In the genomic region with DNA sequence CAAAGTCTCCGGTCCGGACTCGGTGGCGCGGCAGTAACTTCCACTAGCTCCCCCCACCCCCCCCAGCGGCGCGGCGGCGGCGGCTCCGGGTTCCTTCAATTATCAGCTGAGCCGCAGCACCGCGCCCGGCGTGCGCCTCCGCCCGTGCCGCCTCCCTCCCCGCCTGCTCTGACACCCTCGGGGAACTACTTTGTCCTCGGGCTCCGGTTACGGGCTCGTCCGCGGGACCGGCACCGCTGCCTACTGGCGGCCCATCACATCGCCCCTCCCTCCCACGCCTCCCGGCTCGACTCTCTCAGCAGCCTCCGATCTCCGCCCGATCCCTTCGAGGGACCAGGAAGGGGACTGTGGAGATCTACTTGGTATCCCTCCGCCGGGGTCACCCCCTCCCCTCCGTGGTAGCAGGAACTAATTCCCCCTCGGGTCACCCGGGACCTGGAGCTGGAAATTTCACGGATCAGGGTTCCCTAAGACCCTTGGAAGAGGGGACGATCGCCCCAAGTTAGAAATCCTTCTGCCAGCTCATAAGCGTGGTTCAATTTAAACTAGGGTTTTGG, we compare ENCODE assay signal across 8 cellular contexts. TPM values are rescaled to one million over a fixed set of nuclear protein-coding genes. Genes with fewer than 3 reads are reported as not detected.
DNase-seq lines count a peak whose midpoint lies in the region; ATAC-seq and TF ChIP-seq lines count a peak whose summit lies in the region.

A gene (minus strand): TSS at position 118 of the 557 bp plus-strand sequence. CDS start 41,930 bp downstream, outside the sequence.

- peak within 1 kb of the TSS; percentile 93 for H3K9ac ChIP-seq in fibroblast of lung (ENCODE audit: insufficient read depth, low read length)

- H3K4me3 Mint-ChIP-seq in naive thymus-derived CD8-positive, alpha-beta T cell = peak within 1 kb of the TSS; percentile 90 to 100 (median 98)

- H4K20me1 ChIP-seq in fibroblast of lung (ENCODE audit: control insufficient read depth, extremely low read depth, insufficient read depth, low read length) = no peaks in the 10 kb centered on the region

- POLR2A ChIA-PET in naive thymus-derived CD8-positive, alpha-beta T cell (lab: Charles Lee) = interaction anchor here (0.6 to 3.5 kb wide), 21 partner anchors 9 to 1785 kb away, joined by 3 to 19 read pairs (median 4); a partner anchor contains a TSS

- peaks cover 0 to 17% (median 6%) of the 10 kb centered on the region in 3 donors for H3K36me3 Mint-ChIP-seq in naive thymus-derived CD8-positive, alpha-beta T cell

- H3K27ac Mint-ChIP-seq in naive thymus-derived CD8-positive, alpha-beta T cell = peak within 1 kb of the TSS; percentile 96 to 99 (median 99)

- H3K36me3 ChIP-seq in KOPT-K1 (ENCODE audit: insufficient read depth, low read length) = peaks cover 12% of the 10 kb centered on the region
- peaks cover 3% of the 10 kb centered on the region for H3K36me3 ChIP-seq in fibroblast of lung (ENCODE audit: control insufficient read depth, insufficient read depth, low read length)

- H3K4me1 Mint-ChIP-seq in naive thymus-derived CD8-positive, alpha-beta T cell = peaks cover 30 to 51% (median 38%) of the 10 kb centered on the region in 4 donors

- peak; percentile 69 for ATAC-seq in GM21786 (IDR thresholded peaks at IDR 0.05; ENCODE audit: unreplicated experiment)
- peak; percentile 73 to 74 for ATAC-seq in naive thymus-derived CD8-positive, alpha-beta T cell

- no peaks in the 10 kb centered on the region for H3K27me3 ChIP-seq in fibroblast of lung (ENCODE audit: control insufficient read depth, insufficient read depth, low read length)

- H3K27ac ChIP-seq in KOPT-K1 (ENCODE audit: low read depth, low read length, poor library complexity, severe bottlenecking) = peak within 1 kb of the TSS; percentile 99
- peak within 1 kb of the TSS; percentile 97 for H3K27ac ChIP-seq in fibroblast of lung (ENCODE audit: insufficient read depth, low read length)

- peak within 1 kb of the TSS; percentile 78 for H3K4me2 ChIP-seq in fibroblast of lung (ENCODE audit: extremely low read depth, insufficient read depth, low read length)

- peak within 1 kb of the TSS; percentile 85 to 97 (median 92) for H3K4me3 ChIP-seq in fibroblast of lung (replicated peaks in 1 of 4; ENCODE audit: control extremely low read depth in 1 of 4, insufficient read depth in 1 of 4, low read depth in 3 of 4, low read length in 4 of 4)

- peaks cover 0 to 4% (median 0%) of the 10 kb centered on the region in 9 donors for H3K9me3 Mint-ChIP-seq in naive thymus-derived CD8-positive, alpha-beta T cell

- no peaks in the 10 kb centered on the region for H3K4me1 ChIP-seq in fibroblast of lung (ENCODE audit: control insufficient read depth, extremely low read depth, insufficient read depth, low read length)

- peak within 1 kb of the TSS; percentile 98 for H2AFZ ChIP-seq in fibroblast of lung (ENCODE audit: low read length)

- H3K9me3 ChIP-seq in KOPT-K1 (ENCODE audit: insufficient read depth, low read length, poor library complexity, severe bottlenecking) (no peaks in the 10 kb centered on the region), fibroblast of lung (ENCODE audit: control insufficient read depth, insufficient read depth, low read depth, low read length) (no peaks in the 10 kb centered on the region)

- DNase-seq in DMS79 treated with DMSO at 0.1 percent for 48 hours (lab: John Stamatoyannopoulos, UW) (peak; percentile 93), RPMI7951 (ENCODE audit: low read depth) (peak; percentile 97), fibroblast of lung (ENCODE audit: low read depth in 2 of 2) (peak; percentile 98 to 99)
- DNase-seq in activated T-helper 1 cell treated with anti-CD3 and anti-CD28 coated beads, Interleukin-2, amount 50 U/mL, for 16 hours (ENCODE audit: low read depth in 1 of 2, low spot score in 1 of 2) = peak; percentile 77
- DNase-seq in naive thymus-derived CD8-positive, alpha-beta T cell = peak; percentile 77 to 100 (median 89)
- DNase-seq in stimulated activated naive CD4-positive, alpha-beta T cell (lab: John Stamatoyannopoulos, UW) = peak; percentile 88 to 99 (median 96)

- peaks cover 0 to 5% (median 0%) of the 10 kb centered on the region in 5 donors for H3K27me3 Mint-ChIP-seq in naive thymus-derived CD8-positive, alpha-beta T cell

- no peak for TF ChIP-seq CTCF in fibroblast of lung (conservative IDR thresholded peaks at IDR 0.05 in 1 of 2, IDR thresholded peaks at IDR 0.05 in 1 of 2; ENCODE audit: low read depth in 1 of 2, low read length in 2 of 2)

- peaks cover 48% of the 10 kb centered on the region for H3K79me2 ChIP-seq in fibroblast of lung (ENCODE audit: control insufficient read depth, insufficient read depth, low read length)

RNA-seq across cellular contexts. Expression of the gene that starts here (rescaled TPM):
- 105 and 107 TPM in 2 replicates for total RNA-seq in RPMI7951 (2014; rRNA removed; shearing (Covaris generic))
- 210 and 277 TPM in 2 replicates for total RNA-seq in fibroblast of lung
- 107 and 122 TPM in 2 replicates for polyA plus RNA-seq in fibroblast of lung
- polyA plus RNA-seq in fibroblast of lung (2012) = 108 and 130 TPM in 2 replicates
- polyA minus RNA-seq in fibroblast of lung (ENCODE audit: low replicate concordance) = 206 and 232 TPM in 2 replicates
- total RNA-seq in naive thymus-derived CD8-positive, alpha-beta T cell = 100 to 1,000 TPM; 215 to 221 TPM
- polyA plus RNA-seq in naive thymus-derived CD8-positive, alpha-beta T cell = 10 to 100 TPM; 32.2 to 45.2 (median 41.2) TPM

Comparison
In these comparisons a context has a peak if more than half of its experiments do, and no peak if none do; other contexts are left out.
1. Peak in every context shown above with its lines: DNase-seq, ATAC-seq, H3K4me3 ChIP-seq and H3K27ac ChIP-seq.